11 cellular contexts compared by ENCODE assay signal in the genomic region with DNA sequence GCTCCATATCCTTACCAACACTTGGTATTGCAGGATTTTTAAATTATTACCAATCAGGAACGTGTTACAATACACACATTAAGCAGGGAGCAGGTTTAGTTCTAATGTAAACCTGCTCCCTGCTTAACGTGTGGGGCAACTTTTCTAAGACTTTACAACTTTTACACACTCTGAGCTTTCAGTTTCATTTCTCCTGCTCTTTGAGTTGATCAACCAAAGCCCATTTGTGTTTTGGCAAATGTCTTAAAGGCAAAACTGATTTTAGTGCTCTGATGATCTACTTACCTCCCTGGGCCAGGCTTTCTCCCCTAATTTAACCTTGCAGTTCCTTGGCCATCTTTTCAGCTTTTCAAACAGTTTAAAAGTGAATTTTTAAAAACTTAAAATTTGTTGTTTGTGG.
DNase-seq lines count a peak whose midpoint lies in the region; ATAC-seq and TF ChIP-seq lines count a peak whose summit lies in the region.
"Had no signal": no experiment of that assay in that cellular context is flagged by ENCODE, and none has a peak within 500 bp of the region (broad histone marks: within the 10 kb centered on the region; RNA-seq: fewer than 3 reads in every experiment).

No MANE protein-coding gene starts in this region.

- ATAC-seq in GM18499 (IDR thresholded peaks at IDR 0.05; ENCODE audit: insufficient read depth, unreplicated experiment) (peak; percentile 46), GM21367 (IDR thresholded peaks at IDR 0.05; ENCODE audit: unreplicated experiment) (peak; percentile 85), HG03159 (IDR thresholded peaks at IDR 0.05; ENCODE audit: unreplicated experiment) (peak; percentile 73), omental fat pad (ENCODE audit: low FRiP score) (no peak)
- peak; percentile 46 for ATAC-seq in central memory CD8-positive, alpha-beta T cell (replicated peaks; ENCODE audit: extremely low read depth, poor library complexity, severe bottlenecking)

- no peak overlapping the region for H3K4me3 Mint-ChIP-seq in central memory CD8-positive, alpha-beta T cell
- H3K4me3 Mint-ChIP-seq: HFFc6, nephron had no signal

- H3K27ac Mint-ChIP-seq in central memory CD8-positive, alpha-beta T cell (ENCODE audit: low read depth) = peak overlapping the region; percentile 56
- H3K27ac Mint-ChIP-seq: HFFc6, nephron had no signal

- no peak for TF ChIP-seq POLR2A in Peyer's patch (IDR thresholded peaks at IDR 0.05)

- TF ChIP-seq CTCF in omental fat pad (IDR thresholded peaks at IDR 0.05) = no peak
- no peak for TF ChIP-seq CTCF in Peyer's patch (IDR thresholded peaks at IDR 0.05)

- peaks cover 0 to 3% (median 0%) of the 10 kb centered on the region in 3 donors for H3K36me3 ChIP-seq in Peyer's patch

- H3K9me3 Mint-ChIP-seq in central memory CD8-positive, alpha-beta T cell = no peaks in the 10 kb centered on the region
- H3K9me3 Mint-ChIP-seq: HFFc6, nephron had no signal

- no peaks in the 10 kb centered on the region for H3K9me3 ChIP-seq in Peyer's patch

- H3K27me3 ChIP-seq in Peyer's patch = no peaks in the 10 kb centered on the region

- H3K4me1 Mint-ChIP-seq in central memory CD8-positive, alpha-beta T cell = peaks cover 33% of the 10 kb centered on the region
- H3K4me1 Mint-ChIP-seq: nephron had no signal

- H3K4me1 ChIP-seq in Peyer's patch = peaks cover 0 to 5% (median 0%) of the 10 kb centered on the region in 4 donors

- peaks cover 17% of the 10 kb centered on the region for H3K36me3 Mint-ChIP-seq in central memory CD8-positive, alpha-beta T cell (ENCODE audit: insufficient read depth)

- DNase-seq in central memory CD8-positive, alpha-beta T cell (ENCODE audit: low spot score in 2 of 2) = no peak
- DNase-seq in omental fat pad (ENCODE audit: low spot score) = no peak
- no peak for DNase-seq in Peyer's patch
- DNase-seq in anterior cingulate cortex (lab: John Stamatoyannopoulos, UW) = no peak
- DNase-seq in NCI-H146 (lab: John Stamatoyannopoulos, UW) = no peak
- DNase-seq: HFFc6, NCI-H2029 had no signal

- no peak overlapping the region for H3K27ac ChIP-seq in Peyer's patch

- no peak overlapping the region for H3K4me3 ChIP-seq in Peyer's patch

- no peaks in the 10 kb centered on the region for H3K27me3 Mint-ChIP-seq in central memory CD8-positive, alpha-beta T cell
